18 cellular contexts compared by ENCODE assay signal in genomic region chr6:139243531-139243930, GRCh38. TPM values are rescaled to one million over a fixed set of nuclear protein-coding genes. Genes with fewer than 3 reads are reported as not detected.
"Had no signal": no experiment of that assay in that cellular context is flagged by ENCODE, and none has a peak within 500 bp of the region (broad histone marks: within the 10 kb centered on the region; RNA-seq: fewer than 3 reads in every experiment).

No MANE protein-coding gene starts in this region.

- H3K9me3 ChIP-seq: colonic mucosa, mucosa of descending colon, sigmoid colon, thyroid gland had no signal

- H3K4me3 ChIP-seq: colonic mucosa, mucosa of descending colon, sigmoid colon, thyroid gland had no signal

- H3K36me3 ChIP-seq: colonic mucosa, sigmoid colon, thyroid gland had no signal

- H3K27me3 ChIP-seq: colonic mucosa, sigmoid colon, thyroid gland had no signal

- H3K4me1 ChIP-seq: colonic mucosa, parathyroid adenoma, thyroid gland had no signal

- ATAC-seq: activated CD8-positive, alpha-beta T cell treated with anti-CD3 and anti-CD28 coated beads, Interleukin-2, amount 10 ng/mL, durations not matched to agents 7 days and 5 days; mucosa of descending colon; naive thymus-derived CD4-positive, alpha-beta T cell had no signal

- H3K4me3 Mint-ChIP-seq: activated CD8-positive, alpha-beta T cell treated with anti-CD3 and anti-CD28 coated beads, Interleukin-2, amount 10 ng/mL, durations not matched to agents 7 days and 5 days; activated naive CD4-positive, alpha-beta T cell treated with anti-CD3 and anti-CD28 coated beads, Interleukin-2, amount 50 U/mL, for 24 hours; memory B cell; naive thymus-derived CD4-positive, alpha-beta T cell had no signal

- H3K27ac ChIP-seq: colonic mucosa, parathyroid adenoma, sigmoid colon, thyroid gland had no signal

- H3K27me3 Mint-ChIP-seq: activated naive CD4-positive, alpha-beta T cell treated with anti-CD3 and anti-CD28 coated beads, Interleukin-2, amount 50 U/mL, for 24 hours; memory B cell; naive thymus-derived CD4-positive, alpha-beta T cell had no signal

- H2AFZ ChIP-seq: parathyroid adenoma had no signal

- H3K9me3 Mint-ChIP-seq: activated naive CD4-positive, alpha-beta T cell treated with anti-CD3 and anti-CD28 coated beads, Interleukin-2, amount 50 U/mL, for 24 hours; memory B cell had no signal

- H3K79me2 ChIP-seq: parathyroid adenoma had no signal

- H3K27ac Mint-ChIP-seq: activated CD8-positive, alpha-beta T cell treated with anti-CD3 and anti-CD28 coated beads, Interleukin-2, amount 10 ng/mL, durations not matched to agents 7 days and 5 days; memory B cell had no signal

- DNase-seq: activated CD4-positive, alpha-beta T cell treated with anti-CD3 and anti-CD28 coated beads for 48 hours; activated CD4-positive, CD25-positive, alpha-beta regulatory T cell; activated CD8-positive, alpha-beta memory T cell treated with anti-CD3 and anti-CD28 coated beads, Interleukin-2, amount 50 U/mL, for 4 hours; activated gamma-delta T cell; activated T-cell treated with anti-CD3 and anti-CD28 coated beads, Interleukin-2, amount 50 U/mL, for 48 hours; colonic mucosa; mucosa of descending colon; naive thymus-derived CD4-positive, alpha-beta T cell; sigmoid colon; stimulated activated CD8-positive, alpha-beta memory T cell treated with anti-CD3 and anti-CD28 coated beads, Interleukin-4, amount 100 ng/mL, for 48 hours; stimulated activated naive CD4-positive, alpha-beta T cell; T1000; thyroid gland had no signal

RNA-seq across cellular contexts. Expression of gene TXLNB, which starts 48.3 kb away (rescaled TPM):
- total RNA-seq: epithelial cell of proximal tubule had no signal
